Comparison of ENCODE assay signal across 1 cellular context in genomic region chr3:51682079-51682478, GRCh38.
TF ChIP-seq lines count a peak whose summit lies in the region.

No MANE protein-coding gene starts in this region.

TF ChIP-seq in HepG2, 621 proteins besides CTCF, POLR2A, EP300 and RAD21 (continued from another document):
- TF ChIP-seq NONO (IDR thresholded peaks at IDR 0.05) (no peak), NONO (CRISPR knock-in tag; conservative IDR thresholded peaks at IDR 0.05) (0 out of 2 replicates have a peak, but pooled peaks have one; percentile 25), ZBTB43 (CRISPR knock-in tag; conservative IDR thresholded peaks at IDR 0.05) (no peak), ZNF546 (CRISPR knock-in tag; conservative IDR thresholded peaks at IDR 0.05) (no peak), ZNF724P (CRISPR knock-in tag; IDR thresholded peaks at IDR 0.05; ENCODE audit: borderline replicate concordance) (0 out of 2 replicates have a peak, but pooled peaks have one; percentile 45), ZNF709 (CRISPR knock-in tag; IDR thresholded peaks at IDR 0.05) (no peak), HOXA9 (CRISPR knock-in tag; IDR thresholded peaks at IDR 0.05; ENCODE audit: borderline replicate concordance) (no peak), NR2F6 (IDR thresholded peaks at IDR 0.05) (0 out of 2 replicates have a peak, but pooled peaks have one; percentile 1), NR2F6 (CRISPR knock-in tag; IDR thresholded peaks at IDR 0.05) (no peak), ZNF501 (CRISPR knock-in tag; IDR thresholded peaks at IDR 0.05) (no peak), GPN1 (CRISPR knock-in tag; IDR thresholded peaks at IDR 0.05; ENCODE audit: borderline replicate concordance) (no peak), ZNF225 (CRISPR knock-in tag; IDR thresholded peaks at IDR 0.05) (no peak), SMAD1 (CRISPR knock-in tag; IDR thresholded peaks at IDR 0.05; ENCODE audit: borderline replicate concordance, low read depth) (0 out of 2 replicates have a peak, but pooled peaks have one; percentile 41), HIVEP1 (CRISPR knock-in tag; IDR thresholded peaks at IDR 0.05) (no peak), SMC3 (IDR thresholded peaks at IDR 0.05; ENCODE audit: low read length) (peak; percentile 85), KMT2B (CRISPR knock-in tag; IDR thresholded peaks at IDR 0.05) (no peak), ZNF749 (CRISPR knock-in tag; IDR thresholded peaks at IDR 0.05; ENCODE audit: borderline replicate concordance) (no peak), ARID5B (CRISPR knock-in tag; IDR thresholded peaks at IDR 0.05) (no peak), NCOA2 (CRISPR knock-in tag; IDR thresholded peaks at IDR 0.05) (no peak), STAG1 (CRISPR knock-in tag; IDR thresholded peaks at IDR 0.05) (peak; percentile 87), JUNB (CRISPR knock-in tag; IDR thresholded peaks at IDR 0.05; ENCODE audit: borderline replicate concordance) (peak; percentile 23; the same call in 1 of the 2 replicates), CBFB (CRISPR knock-in tag; IDR thresholded peaks at IDR 0.05) (no peak), ELF3 (CRISPR knock-in tag; IDR thresholded peaks at IDR 0.05) (peak; percentile 43; the same call in 1 of the 2 replicates), MXI1 (IDR thresholded peaks at IDR 0.05; ENCODE audit: borderline replicate concordance, low read depth, low read length) (peak; percentile 33; the same call in 1 of the 3 replicates), REPIN1 (CRISPR knock-in tag; IDR thresholded peaks at IDR 0.05; ENCODE audit: borderline replicate concordance, low read depth) (0 out of 2 replicates have a peak, but pooled peaks have one; percentile 35), SALL1 (CRISPR knock-in tag; IDR thresholded peaks at IDR 0.05) (peak; percentile 26; the same call in 1 of the 2 replicates), ZNF234 (CRISPR knock-in tag; conservative IDR thresholded peaks at IDR 0.05) (no peak), TEAD3 (CRISPR knock-in tag; optimal IDR thresholded peaks at IDR 0.05; ENCODE audit: borderline replicate concordance) (peak; percentile 50), ZNF691 (CRISPR knock-in tag; IDR thresholded peaks at IDR 0.05; ENCODE audit: borderline replicate concordance, low read depth) (0 out of 2 replicates have a peak, but pooled peaks have one; percentile 47), BORCS8-MEF2B (CRISPR knock-in tag; IDR thresholded peaks at IDR 0.05) (no peak), RXRB (CRISPR knock-in tag; IDR thresholded peaks at IDR 0.05; ENCODE audit: borderline replicate concordance) (0 out of 2 replicates have a peak, but pooled peaks have one; percentile 28), MAF1 (CRISPR knock-in tag; IDR thresholded peaks at IDR 0.05; ENCODE audit: borderline replicate concordance) (no peak), ZNF615 (CRISPR knock-in tag; IDR thresholded peaks at IDR 0.05; ENCODE audit: borderline replicate concordance) (no peak), ZNF350 (CRISPR knock-in tag; IDR thresholded peaks at IDR 0.05; ENCODE audit: borderline replicate concordance, low read depth) (0 out of 2 replicates have a peak, but pooled peaks have one; percentile 33), TARDBP (CRISPR knock-in tag; IDR thresholded peaks at IDR 0.05) (no peak), FLYWCH1 (CRISPR knock-in tag; IDR thresholded peaks at IDR 0.05) (no peak), SAP130 (CRISPR knock-in tag; IDR thresholded peaks at IDR 0.05; ENCODE audit: low read depth) (peak; percentile 63), ELF1 (CRISPR knock-in tag; IDR thresholded peaks at IDR 0.05) (peak; percentile 27; the same call in 1 of the 2 replicates), MAFF (IDR thresholded peaks at IDR 0.05; ENCODE audit: low read depth, low read length) (peak; percentile 20; the same call in 1 of the 2 replicates), NFAT5 (CRISPR knock-in tag; IDR thresholded peaks at IDR 0.05) (no peak), ZFX (CRISPR knock-in tag; IDR thresholded peaks at IDR 0.05; ENCODE audit: low read depth) (peak; percentile 42; the same call in 1 of the 2 replicates), YEATS2 (CRISPR knock-in tag; IDR thresholded peaks at IDR 0.05; ENCODE audit: borderline replicate concordance) (peak; percentile 33; the same call in 1 of the 2 replicates), HNF1B (CRISPR knock-in tag; IDR thresholded peaks at IDR 0.05) (0 out of 2 replicates have a peak, but pooled peaks have one; percentile 42), ZSCAN12 (CRISPR knock-in tag; IDR thresholded peaks at IDR 0.05) (no peak), FOSL2 (CRISPR knock-in tag; IDR thresholded peaks at IDR 0.05) (0 out of 2 replicates have a peak, but pooled peaks have one; percentile 19), ERF (CRISPR knock-in tag; IDR thresholded peaks at IDR 0.05) (0 out of 2 replicates have a peak, but pooled peaks have one; percentile 32), HMGXB4 (CRISPR knock-in tag; IDR thresholded peaks at IDR 0.05; ENCODE audit: borderline replicate concordance in 1 of 2, low read depth in 1 of 2) (peak; percentile 33 to 34; a peak in 1 of 4 replicates), ZGPAT (CRISPR knock-in tag; IDR thresholded peaks at IDR 0.05) (no peak), MLLT10 (CRISPR knock-in tag; IDR thresholded peaks at IDR 0.05) (no peak), ZKSCAN1 (IDR thresholded peaks at IDR 0.05; ENCODE audit: low read length) (0 out of 2 replicates have a peak, but pooled peaks have one; percentile 28), MYNN (CRISPR knock-in tag; IDR thresholded peaks at IDR 0.05; ENCODE audit: low read depth) (no peak), ZNF563 (CRISPR knock-in tag; IDR thresholded peaks at IDR 0.05) (no peak)
